Comparison of ENCODE assay signal across 1 cellular context in genomic region chr12:51941669-51942455, GRCh38.
TF ChIP-seq lines count a peak whose summit lies in the region.

No MANE protein-coding gene starts in this region.

TF ChIP-seq in IMR-90, 13 proteins besides CTCF, POLR2A, EP300 and RAD21 (continued from another document):
- TF ChIP-seq, protein P1, sequence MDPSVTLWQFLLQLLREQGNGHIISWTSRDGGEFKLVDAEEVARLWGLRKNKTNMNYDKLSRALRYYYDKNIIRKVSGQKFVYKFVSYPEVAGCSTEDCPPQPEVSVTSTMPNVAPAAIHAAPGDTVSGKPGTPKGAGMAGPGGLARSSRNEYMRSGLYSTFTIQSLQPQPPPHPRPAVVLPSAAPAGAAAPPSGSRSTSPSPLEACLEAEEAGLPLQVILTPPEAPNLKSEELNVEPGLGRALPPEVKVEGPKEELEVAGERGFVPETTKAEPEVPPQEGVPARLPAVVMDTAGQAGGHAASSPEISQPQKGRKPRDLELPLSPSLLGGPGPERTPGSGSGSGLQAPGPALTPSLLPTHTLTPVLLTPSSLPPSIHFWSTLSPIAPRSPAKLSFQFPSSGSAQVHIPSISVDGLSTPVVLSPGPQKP (IDR thresholded peaks at IDR 0.05; ENCODE audit: borderline replicate concordance, low read depth, low read length) = no peak
- TF ChIP-seq MAZ (IDR thresholded peaks at IDR 0.05; ENCODE audit: borderline replicate concordance, low read depth, low read length) = no peak
- TF ChIP-seq USF2 (IDR thresholded peaks at IDR 0.05; ENCODE audit: low read depth, low read length) = no peak
- TF ChIP-seq NFE2L2 (IDR thresholded peaks at IDR 0.05; ENCODE audit: low read depth, low read length) = no peak
- TF ChIP-seq BHLHE40 (IDR thresholded peaks at IDR 0.05; ENCODE audit: low read depth, low read length) = no peak
- no peak for TF ChIP-seq SMC3 (IDR thresholded peaks at IDR 0.05; ENCODE audit: low read depth, low read length)
- no peak for TF ChIP-seq MAFK (IDR thresholded peaks at IDR 0.05; ENCODE audit: low read depth, low read length)
- TF ChIP-seq RCOR1 (IDR thresholded peaks at IDR 0.05; ENCODE audit: insufficient replicate concordance, low read length) = no peak
- no peak for TF ChIP-seq CHD1 (IDR thresholded peaks at IDR 0.05; ENCODE audit: low read depth, low read length)
- no peak for TF ChIP-seq FOS (IDR thresholded peaks at IDR 0.05; ENCODE audit: low read depth, low read length)
